In the genomic region with DNA sequence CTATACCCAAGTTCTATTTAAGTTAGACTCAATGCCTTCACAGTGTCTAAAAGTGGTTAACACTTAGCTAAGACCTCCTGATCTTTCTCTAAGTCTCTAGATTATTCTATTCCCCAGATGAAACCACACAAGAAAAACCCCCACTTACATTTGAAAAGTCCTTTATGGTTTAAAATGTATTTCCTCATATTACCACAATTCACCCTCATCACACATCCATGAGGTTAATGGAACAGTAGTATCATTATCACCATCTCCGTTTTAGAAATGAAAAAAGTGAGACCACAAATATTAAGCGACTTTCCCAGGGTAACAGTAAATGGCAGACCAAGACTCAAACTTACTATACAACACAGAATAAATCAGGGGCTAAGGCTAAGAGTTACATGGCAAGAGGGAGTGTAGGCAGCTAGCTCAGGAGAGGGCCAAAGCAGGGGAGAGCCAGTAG, we compare ENCODE assay signal across 2 cellular contexts.
TF ChIP-seq lines count a peak whose summit lies in the region.

No MANE protein-coding gene starts in this region.

TF ChIP-seq in IMR-90, 13 proteins besides CTCF, POLR2A, EP300 and RAD21:
- TF ChIP-seq MXI1 (IDR thresholded peaks at IDR 0.05; ENCODE audit: borderline replicate concordance, low read depth, low read length) (no peak), MAZ (IDR thresholded peaks at IDR 0.05; ENCODE audit: borderline replicate concordance, low read depth, low read length) (no peak), CEBPB (IDR thresholded peaks at IDR 0.05; ENCODE audit: low read depth, low read length) (no peak), BHLHE40 (IDR thresholded peaks at IDR 0.05; ENCODE audit: low read depth, low read length) (no peak), CHD1 (IDR thresholded peaks at IDR 0.05; ENCODE audit: low read depth, low read length) (no peak), MAFK (IDR thresholded peaks at IDR 0.05; ENCODE audit: low read depth, low read length) (no peak), USF2 (IDR thresholded peaks at IDR 0.05; ENCODE audit: low read depth, low read length) (no peak), ELK1 (IDR thresholded peaks at IDR 0.05; ENCODE audit: borderline replicate concordance, low read depth, low read length) (no peak), FOS (IDR thresholded peaks at IDR 0.05; ENCODE audit: low read depth, low read length) (no peak)
TF ChIP-seq in IMR-90: peak in this region for 0.

TF ChIP-seq in GM23338, 12 proteins besides CTCF, POLR2A, EP300 and RAD21:
- TF ChIP-seq EZH2 (IDR thresholded peaks at IDR 0.05; ENCODE audit: low read depth, unreplicated experiment) = no peak
- TF ChIP-seq, protein P1, sequence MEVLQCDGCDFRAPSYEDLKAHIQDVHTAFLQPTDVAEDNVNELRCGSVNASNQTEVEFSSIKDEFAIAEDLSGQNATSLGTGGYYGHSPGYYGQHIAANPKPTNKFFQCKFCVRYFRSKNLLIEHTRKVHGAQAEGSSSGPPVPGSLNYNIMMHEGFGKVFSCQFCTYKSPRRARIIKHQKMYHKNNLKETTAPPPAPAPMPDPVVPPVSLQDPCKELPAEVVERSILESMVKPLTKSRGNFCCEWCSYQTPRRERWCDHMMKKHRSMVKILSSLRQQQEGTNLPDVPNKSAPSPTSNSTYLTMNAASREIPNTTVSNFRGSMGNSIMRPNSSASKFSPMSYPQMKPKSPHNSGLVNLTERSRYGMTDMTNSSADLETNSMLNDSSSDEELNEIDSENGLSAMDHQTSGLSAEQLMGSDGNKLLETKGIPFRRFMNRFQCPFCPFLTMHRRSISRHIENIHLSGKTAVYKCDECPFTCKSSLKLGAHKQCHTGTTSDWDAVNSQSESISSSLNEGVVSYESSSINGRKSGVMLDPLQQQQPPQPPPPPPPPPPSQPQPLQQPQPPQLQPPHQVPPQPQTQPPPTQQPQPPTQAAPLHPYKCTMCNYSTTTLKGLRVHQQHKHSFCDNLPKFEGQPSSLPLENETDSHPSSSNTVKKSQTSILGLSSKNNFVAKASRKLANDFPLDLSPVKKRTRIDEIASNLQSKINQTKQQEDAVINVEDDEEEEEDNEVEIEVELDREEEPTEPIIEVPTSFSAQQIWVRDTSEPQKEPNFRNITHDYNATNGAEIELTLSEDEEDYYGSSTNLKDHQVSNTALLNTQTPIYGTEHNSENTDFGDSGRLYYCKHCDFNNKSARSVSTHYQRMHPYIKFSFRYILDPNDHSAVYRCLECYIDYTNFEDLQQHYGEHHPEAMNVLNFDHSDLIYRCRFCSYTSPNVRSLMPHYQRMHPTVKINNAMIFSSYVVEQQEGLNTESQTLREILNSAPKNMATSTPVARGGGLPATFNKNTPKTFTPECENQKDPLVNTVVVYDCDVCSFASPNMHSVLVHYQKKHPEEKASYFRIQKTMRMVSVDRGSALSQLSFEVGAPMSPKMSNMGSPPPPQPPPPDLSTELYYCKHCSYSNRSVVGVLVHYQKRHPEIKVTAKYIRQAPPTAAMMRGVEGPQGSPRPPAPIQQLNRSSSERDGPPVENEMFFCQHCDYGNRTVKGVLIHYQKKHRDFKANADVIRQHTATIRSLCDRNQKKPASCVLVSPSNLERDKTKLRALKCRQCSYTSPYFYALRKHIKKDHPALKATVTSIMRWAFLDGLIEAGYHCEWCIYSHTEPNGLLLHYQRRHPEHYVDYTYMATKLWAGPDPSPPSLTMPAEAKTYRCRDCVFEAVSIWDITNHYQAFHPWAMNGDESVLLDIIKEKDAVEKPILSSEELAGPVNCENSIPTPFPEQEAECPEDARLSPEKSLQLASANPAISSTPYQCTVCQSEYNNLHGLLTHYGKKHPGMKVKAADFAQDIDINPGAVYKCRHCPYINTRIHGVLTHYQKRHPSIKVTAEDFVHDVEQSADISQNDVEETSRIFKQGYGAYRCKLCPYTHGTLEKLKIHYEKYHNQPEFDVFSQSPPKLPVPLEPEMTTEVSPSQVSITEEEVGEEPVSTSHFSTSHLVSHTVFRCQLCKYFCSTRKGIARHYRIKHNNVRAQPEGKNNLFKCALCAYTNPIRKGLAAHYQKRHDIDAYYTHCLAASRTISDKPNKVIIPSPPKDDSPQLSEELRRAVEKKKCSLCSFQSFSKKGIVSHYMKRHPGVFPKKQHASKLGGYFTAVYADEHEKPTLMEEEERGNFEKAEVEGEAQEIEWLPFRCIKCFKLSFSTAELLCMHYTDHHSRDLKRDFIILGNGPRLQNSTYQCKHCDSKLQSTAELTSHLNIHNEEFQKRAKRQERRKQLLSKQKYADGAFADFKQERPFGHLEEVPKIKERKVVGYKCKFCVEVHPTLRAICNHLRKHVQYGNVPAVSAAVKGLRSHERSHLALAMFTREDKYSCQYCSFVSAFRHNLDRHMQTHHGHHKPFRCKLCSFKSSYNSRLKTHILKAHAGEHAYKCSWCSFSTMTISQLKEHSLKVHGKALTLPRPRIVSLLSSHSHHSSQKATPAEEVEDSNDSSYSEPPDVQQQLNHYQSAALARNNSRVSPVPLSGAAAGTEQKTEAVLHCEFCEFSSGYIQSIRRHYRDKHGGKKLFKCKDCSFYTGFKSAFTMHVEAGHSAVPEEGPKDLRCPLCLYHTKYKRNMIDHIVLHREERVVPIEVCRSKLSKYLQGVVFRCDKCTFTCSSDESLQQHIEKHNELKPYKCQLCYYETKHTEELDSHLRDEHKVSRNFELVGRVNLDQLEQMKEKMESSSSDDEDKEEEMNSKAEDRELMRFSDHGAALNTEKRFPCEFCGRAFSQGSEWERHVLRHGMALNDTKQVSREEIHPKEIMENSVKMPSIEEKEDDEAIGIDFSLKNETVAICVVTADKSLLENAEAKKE (CRISPR knock-in tag; IDR thresholded peaks at IDR 0.05) = no peak
- TF ChIP-seq JUNB (IDR thresholded peaks at IDR 0.05; ENCODE audit: unreplicated experiment) = no peak
TF ChIP-seq in GM23338: peak in this region for 0.
